ENCODE assay signal across 14 cellular contexts in the genomic region with DNA sequence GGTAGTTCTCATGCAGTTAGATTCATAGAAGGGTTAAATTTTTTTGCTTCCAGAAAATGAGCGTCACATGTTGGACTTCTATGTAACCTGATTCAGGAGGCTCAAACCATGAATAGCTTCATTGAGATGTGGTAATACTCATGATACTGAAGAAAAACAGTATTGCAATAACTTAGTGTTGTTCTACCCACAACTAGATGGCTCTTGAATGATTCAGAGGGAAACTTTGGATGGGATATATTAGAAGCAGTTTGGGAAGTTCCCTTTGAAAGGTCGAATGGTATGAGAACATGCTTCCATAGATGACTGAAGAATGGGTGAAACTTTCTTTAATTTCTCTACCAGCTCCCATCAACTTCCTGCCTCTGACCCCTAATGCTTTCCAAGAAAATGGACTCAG.
A peak's percentile ranks its signal among the peaks of the same experiment; 100 is the strongest.
DNase-seq lines count a peak whose midpoint lies in the region; ATAC-seq and TF ChIP-seq lines count a peak whose summit lies in the region.
"Had no signal": no experiment of that assay in that cellular context is flagged by ENCODE, and none has a peak within 500 bp of the region (broad histone marks: within the 10 kb centered on the region; RNA-seq: fewer than 3 reads in every experiment).

No MANE protein-coding gene starts in this region.

- H3K27me3 ChIP-seq in GM23248 (replicated peaks; ENCODE audit: insufficient read depth) = no peaks in the 10 kb centered on the region

- H3K4me1 Mint-ChIP-seq in activated CD8-positive, alpha-beta T cell treated with anti-CD3 and anti-CD28 coated beads, Interleukin-2, amount 10 ng/mL, durations not matched to agents 7 days and 5 days (ENCODE audit: low read depth) = peaks cover 8% of the 10 kb centered on the region

- H3K4me3 Mint-ChIP-seq in activated CD8-positive, alpha-beta T cell treated with anti-CD3 and anti-CD28 coated beads, Interleukin-2, amount 10 ng/mL, durations not matched to agents 7 days and 5 days = no peak overlapping the region

- POLR2A ChIA-PET in activated CD8-positive, alpha-beta T cell treated with anti-CD3 and anti-CD28 coated beads, Interleukin-2, amount 10 ng/mL, durations not matched to agents 7 days and 5 days (lab: Charles Lee) = no interaction called here

- no peak for TF ChIP-seq CTCF in astrocyte of the spinal cord (IDR thresholded peaks at IDR 0.05; ENCODE audit: low read depth, low read length)

- H3K27ac Mint-ChIP-seq in activated CD8-positive, alpha-beta T cell treated with anti-CD3 and anti-CD28 coated beads, Interleukin-2, amount 10 ng/mL, durations not matched to agents 7 days and 5 days = no peak overlapping the region

- H3K36me3 ChIP-seq in GM23248 (ENCODE audit: low read depth) = no peaks in the 10 kb centered on the region

- in situ Hi-C loops in GM23248 (cut with MboI) (no loop called here), astrocyte of the spinal cord (cut with HindIII; ENCODE audit: low sequenced_read_pairs) (no loop called here)

- H3K9ac ChIP-seq in GM23248 = 0 out of 2 replicates have a peak overlapping the region, but pooled peaks have one; percentile 23

- H3K36me3 Mint-ChIP-seq in activated CD8-positive, alpha-beta T cell treated with anti-CD3 and anti-CD28 coated beads, Interleukin-2, amount 10 ng/mL, durations not matched to agents 7 days and 5 days (ENCODE audit: low read depth) = no peaks in the 10 kb centered on the region

- CTCF ChIA-PET in activated CD8-positive, alpha-beta T cell treated with anti-CD3 and anti-CD28 coated beads, Interleukin-2, amount 10 ng/mL, durations not matched to agents 7 days and 5 days (lab: Charles Lee) = no interaction called here

- no peaks in the 10 kb centered on the region for H3K9me3 ChIP-seq in GM23248 (ENCODE audit: low read depth)

- no peak for ATAC-seq in activated CD8-positive, alpha-beta T cell treated with anti-CD3 and anti-CD28 coated beads, Interleukin-2, amount 10 ng/mL, durations not matched to agents 7 days and 5 days

- DNase-seq in A172 (ENCODE audit: low spot score) = peak; percentile 33
- peak; percentile 95 for DNase-seq in GM23248
- peak; percentile 94 for DNase-seq in astrocyte of the spinal cord (ENCODE audit: low read depth, low spot score)
- DNase-seq in hepatic stellate cell (ENCODE audit: low spot score) = peak; percentile 33
- no peak for DNase-seq in GDM1 (lab: John Stamatoyannopoulos, UW)
- DNase-seq in activated CD8-positive, alpha-beta T cell treated with anti-CD3 and anti-CD28 coated beads, Interleukin-2, amount 10 ng/mL, durations not matched to agents 7 days and 5 days = no peak
- DNase-seq in germinal center (ENCODE audit: low spot score) = no peak
- DNase-seq in UCSD-AML1 (lab: John Stamatoyannopoulos, UW; ENCODE audit: unreplicated experiment) = no peak
- DNase-seq: hypothalamus, NCI-H1436 treated with DMSO at 0.1 percent for 48 hours, NCI-H526 treated with DMSO at 0.1 percent for 48 hours, nucleus accumbens, SHP77 treated with DMSO at 0.1 percent for 48 hours had no signal

- peak overlapping the region; percentile 58 for H3K4me2 ChIP-seq in GM23248 (ENCODE audit: unreplicated experiment)

- 2 to 3% methylated on average over 2 of the region's 2 CpGs for WGBS in GM23248 (ENCODE audit: low coverage in 1 of 2, low lambda C conversion rate in 2 of 2, missing lambda C conversion rate in 2 of 2), 2 experiments

- no peaks in the 10 kb centered on the region for H4K20me1 ChIP-seq in GM23248 (ENCODE audit: insufficient read depth)

- H3K4me1 ChIP-seq in GM23248 (ENCODE audit: insufficient read depth) = peaks cover 54% of the 10 kb centered on the region

- peaks cover 32% of the 10 kb centered on the region for H3F3A ChIP-seq in GM23248 (ENCODE audit: insufficient read depth)

- no peak overlapping the region for H2AFZ ChIP-seq in GM23248

- H3K4me3 ChIP-seq in GM23248 = 0 out of 2 replicates have a peak overlapping the region, but pooled peaks have one; percentile 9
- no peak overlapping the region for H3K4me3 ChIP-seq in astrocyte of the spinal cord (ENCODE audit: low read depth, low read length)

- H3K27ac ChIP-seq in GM23248 = peak overlapping the region; percentile 71
- H3K27ac ChIP-seq: VCaP had no signal

- no peaks in the 10 kb centered on the region for H3K9me2 ChIP-seq in GM23248 (ENCODE audit: insufficient read depth)

- no peaks in the 10 kb centered on the region for H3K9me3 Mint-ChIP-seq in activated CD8-positive, alpha-beta T cell treated with anti-CD3 and anti-CD28 coated beads, Interleukin-2, amount 10 ng/mL, durations not matched to agents 7 days and 5 days (ENCODE audit: insufficient read depth)

- H3K27me3 Mint-ChIP-seq in activated CD8-positive, alpha-beta T cell treated with anti-CD3 and anti-CD28 coated beads, Interleukin-2, amount 10 ng/mL, durations not matched to agents 7 days and 5 days (ENCODE audit: low read depth) = no peaks in the 10 kb centered on the region

- H3K79me2 ChIP-seq in GM23248 (ENCODE audit: insufficient read depth) = no peaks in the 10 kb centered on the region

Comparison
In these comparisons a context has a peak if more than half of its experiments do, and no peak if none do; other contexts are left out.
1. DNase-seq: peak in A172 (single experiment), GM23248 (single experiment), astrocyte of the spinal cord (single experiment) and hepatic stellate cell (single experiment); none in GDM1 (single experiment), activated CD8-positive, alpha-beta T cell treated with anti-CD3 and anti-CD28 coated beads, Interleukin-2, amount 10 ng/mL, durations not matched to agents 7 days and 5 days (single experiment), germinal center (single experiment) and UCSD-AML1 (single experiment).